Comparison of ENCODE assay signal across 15 cellular contexts in genomic region chr12:122878780-122879612, GRCh38. TPM values are rescaled to one million over a fixed set of nuclear protein-coding genes. Genes with fewer than 3 reads are reported as not detected.
DNase-seq lines count a peak whose midpoint lies in the region; ATAC-seq and TF ChIP-seq lines count a peak whose summit lies in the region.
"Had no signal": no experiment of that assay in that cellular context is flagged by ENCODE, and none has a peak within 500 bp of the region (broad histone marks: within the 10 kb centered on the region; RNA-seq: fewer than 3 reads in every experiment).

No MANE protein-coding gene starts in this region.

- no peak overlapping the region for H3K27ac Mint-ChIP-seq in activated naive CD4-positive, alpha-beta T cell treated with anti-CD3 and anti-CD28 coated beads, Interleukin-2, amount 50 U/mL, for 24 hours
- H3K27ac Mint-ChIP-seq in activated naive CD4-positive, alpha-beta T cell treated with anti-CD3 and anti-CD28 coated beads for 36 hours = no peak overlapping the region
- no peak overlapping the region for H3K27ac Mint-ChIP-seq in activated naive CD8-positive, alpha-beta T cell treated with anti-CD3 and anti-CD28 coated beads, Interleukin-2, amount 10 ng/mL, durations not matched to agents 7 days and 5 days
- H3K27ac Mint-ChIP-seq in naive thymus-derived CD4-positive, alpha-beta T cell = peak overlapping the region in 8 of 9 donors; percentile 29 to 92 (median 72)

- no peak for TF ChIP-seq CTCF in upper lobe of left lung (IDR thresholded peaks at IDR 0.05)

- H3K27me3 ChIP-seq in naive thymus-derived CD4-positive, alpha-beta T cell (ENCODE audit: control insufficient read depth in 2 of 2, insufficient read depth in 2 of 2, low read length in 2 of 2) = no peaks in the 10 kb centered on the region
- no peaks in the 10 kb centered on the region for H3K27me3 ChIP-seq in upper lobe of left lung
- no peaks in the 10 kb centered on the region for H3K27me3 ChIP-seq in effector memory CD4-positive, alpha-beta T cell (replicated peaks; ENCODE audit: control insufficient read depth, insufficient read depth, low read length, poor library complexity, severe bottlenecking)
- H3K27me3 ChIP-seq: gastroesophageal sphincter had no signal

- no peak overlapping the region for H3K27ac ChIP-seq in naive thymus-derived CD4-positive, alpha-beta T cell (ENCODE audit: low read depth, low read length)
- peak overlapping the region in 3 of 4 donors; percentile 12 to 75 (median 54) for H3K27ac ChIP-seq in upper lobe of left lung
- no peak overlapping the region for H3K27ac ChIP-seq in effector memory CD4-positive, alpha-beta T cell (ENCODE audit: insufficient read depth, low read length, poor library complexity, severe bottlenecking)

- peak; percentile 9 for ATAC-seq in activated naive CD8-positive, alpha-beta T cell treated with anti-CD3 and anti-CD28 coated beads, Interleukin-2, amount 10 ng/mL, durations not matched to agents 7 days and 5 days (ENCODE audit: low read depth)
- ATAC-seq in naive thymus-derived CD4-positive, alpha-beta T cell = no peak
- no peak for ATAC-seq in upper lobe of left lung (ENCODE audit: low FRiP score in 2 of 2)

- H3K4me1 Mint-ChIP-seq in activated naive CD4-positive, alpha-beta T cell treated with anti-CD3 and anti-CD28 coated beads, Interleukin-2, amount 50 U/mL, for 24 hours = peaks cover 95% of the 10 kb centered on the region
- H3K4me1 Mint-ChIP-seq in activated naive CD4-positive, alpha-beta T cell treated with anti-CD3 and anti-CD28 coated beads for 36 hours (ENCODE audit: low read depth) = peaks cover 81% of the 10 kb centered on the region
- H3K4me1 Mint-ChIP-seq in activated naive CD8-positive, alpha-beta T cell treated with anti-CD3 and anti-CD28 coated beads, Interleukin-2, amount 10 ng/mL, durations not matched to agents 7 days and 5 days = peaks cover 72% of the 10 kb centered on the region
- H3K4me1 Mint-ChIP-seq in naive thymus-derived CD4-positive, alpha-beta T cell = peaks cover 70 to 97% (median 93%) of the 10 kb centered on the region in 7 donors

- H3K4me1 ChIP-seq in naive thymus-derived CD4-positive, alpha-beta T cell (ENCODE audit: control insufficient read depth in 2 of 2, insufficient read depth in 2 of 2, low read length in 2 of 2) = peaks cover 42 to 58% of the 10 kb centered on the region in 2 donors
- peaks cover 61 to 92% (median 72%) of the 10 kb centered on the region in 4 donors for H3K4me1 ChIP-seq in upper lobe of left lung
- peaks cover 19% of the 10 kb centered on the region for H3K4me1 ChIP-seq in effector memory CD4-positive, alpha-beta T cell (ENCODE audit: control insufficient read depth, insufficient read depth, low read length, poor library complexity, severe bottlenecking)

- POLR2A ChIA-PET in activated naive CD8-positive, alpha-beta T cell treated with anti-CD3 and anti-CD28 coated beads, Interleukin-2, amount 10 ng/mL, durations not matched to agents 7 days and 5 days (lab: Charles Lee) = interaction anchor here (1.2 to 2.5 kb wide), 2 partner anchors 7 to 68 kb away, joined by 3 to 9 read pairs; no protein-coding TSS in a partner anchor
- POLR2A ChIA-PET in naive thymus-derived CD4-positive, alpha-beta T cell (lab: Charles Lee) = interaction anchor here (0.6 to 5.7 kb wide), 5 partner anchors 10 to 76 kb away, joined by 3 to 66 read pairs (median 3); partner anchors contain the start of gene VPS37B

- no peak for TF ChIP-seq EP300 in upper lobe of left lung (IDR thresholded peaks at IDR 0.05)

- CTCF ChIA-PET in activated naive CD4-positive, alpha-beta T cell treated with anti-CD3 and anti-CD28 coated beads for 36 hours (lab: Charles Lee) = interaction anchor here (1.1 to 5.6 kb wide), 4 partner anchors 13 to 75 kb away, joined by 3 to 54 read pairs (median 8); no protein-coding TSS in a partner anchor
- CTCF ChIA-PET in naive thymus-derived CD4-positive, alpha-beta T cell (lab: Charles Lee) = interaction anchor here (1.1 to 2.6 kb wide), 4 partner anchors 10 to 74 kb away, joined by 5 to 11 read pairs (median 8); no protein-coding TSS in a partner anchor

- peaks cover 0 to 4% (median 0%) of the 10 kb centered on the region in 3 experiments for H3K36me3 ChIP-seq in naive thymus-derived CD4-positive, alpha-beta T cell (ENCODE audit: control insufficient read depth in 2 of 3, insufficient read depth in 3 of 3, low read length in 3 of 3)
- H3K36me3 ChIP-seq in upper lobe of left lung = peaks cover 0 to 3% (median 0%) of the 10 kb centered on the region in 4 donors
- H3K36me3 ChIP-seq in effector memory CD4-positive, alpha-beta T cell (ENCODE audit: control insufficient read depth, insufficient read depth, low read length) = no peaks in the 10 kb centered on the region
- H3K36me3 ChIP-seq: gastroesophageal sphincter, thoracic aorta had no signal

- H3K27me3 Mint-ChIP-seq in activated naive CD4-positive, alpha-beta T cell treated with anti-CD3 and anti-CD28 coated beads, Interleukin-2, amount 50 U/mL, for 24 hours = no peaks in the 10 kb centered on the region
- peaks cover 44% of the 10 kb centered on the region for H3K27me3 Mint-ChIP-seq in activated naive CD4-positive, alpha-beta T cell treated with anti-CD3 and anti-CD28 coated beads for 36 hours (ENCODE audit: low read depth)
- no peaks in the 10 kb centered on the region for H3K27me3 Mint-ChIP-seq in activated naive CD8-positive, alpha-beta T cell treated with anti-CD3 and anti-CD28 coated beads, Interleukin-2, amount 10 ng/mL, durations not matched to agents 7 days and 5 days
- H3K27me3 Mint-ChIP-seq in naive thymus-derived CD4-positive, alpha-beta T cell = peaks cover 0 to 26% (median 0%) of the 10 kb centered on the region in 5 donors

- H3K4me3 ChIP-seq in naive thymus-derived CD4-positive, alpha-beta T cell (ENCODE audit: low read length) = no peak overlapping the region
- H3K4me3 ChIP-seq in upper lobe of left lung = no peak overlapping the region
- no peak overlapping the region for H3K4me3 ChIP-seq in effector memory CD4-positive, alpha-beta T cell (ENCODE audit: insufficient read depth, low read depth, low read length, poor library complexity, severe bottlenecking)
- H3K4me3 ChIP-seq: gastroesophageal sphincter, thoracic aorta had no signal

- peaks cover 3% of the 10 kb centered on the region for H3K36me3 Mint-ChIP-seq in activated naive CD4-positive, alpha-beta T cell treated with anti-CD3 and anti-CD28 coated beads, Interleukin-2, amount 50 U/mL, for 24 hours
- H3K36me3 Mint-ChIP-seq in activated naive CD4-positive, alpha-beta T cell treated with anti-CD3 and anti-CD28 coated beads for 36 hours (ENCODE audit: low read depth) = peaks cover 20% of the 10 kb centered on the region
- H3K36me3 Mint-ChIP-seq in activated naive CD8-positive, alpha-beta T cell treated with anti-CD3 and anti-CD28 coated beads, Interleukin-2, amount 10 ng/mL, durations not matched to agents 7 days and 5 days = peaks cover 23% of the 10 kb centered on the region
- peaks cover 0 to 28% (median 0%) of the 10 kb centered on the region in 5 donors for H3K36me3 Mint-ChIP-seq in naive thymus-derived CD4-positive, alpha-beta T cell

- 80 to 82% methylated on average over 13 to 17 of the region's 17 CpGs for WGBS in upper lobe of left lung, 2 donors

- no peak for DNase-seq in activated naive CD4-positive, alpha-beta T cell treated with anti-CD3 and anti-CD28 coated beads for 36 hours
- no peak for DNase-seq in activated naive CD8-positive, alpha-beta T cell treated with anti-CD3 and anti-CD28 coated beads, Interleukin-2, amount 10 ng/mL, durations not matched to agents 7 days and 5 days
- DNase-seq in naive thymus-derived CD4-positive, alpha-beta T cell = no peak
- DNase-seq in upper lobe of left lung (peak; percentile 23 to 40), posterior vena cava (ENCODE audit: low spot score) (no peak), medulla oblongata (ENCODE audit: extremely low spot score) (no peak)
- DNase-seq in effector memory CD4-positive, alpha-beta T cell = no peak
- DNase-seq: ACHN; activated CD4-positive, CD25-positive, alpha-beta regulatory T cell; DMS53; NCI-H2171; SK-N-SH had no signal

- TF ChIP-seq POLR2A in upper lobe of left lung (IDR thresholded peaks at IDR 0.05) = no peak

- no peaks in the 10 kb centered on the region for H3K9me3 Mint-ChIP-seq in activated naive CD4-positive, alpha-beta T cell treated with anti-CD3 and anti-CD28 coated beads, Interleukin-2, amount 50 U/mL, for 24 hours
- peaks cover 5% of the 10 kb centered on the region for H3K9me3 Mint-ChIP-seq in activated naive CD4-positive, alpha-beta T cell treated with anti-CD3 and anti-CD28 coated beads for 36 hours
- H3K9me3 Mint-ChIP-seq in activated naive CD8-positive, alpha-beta T cell treated with anti-CD3 and anti-CD28 coated beads, Interleukin-2, amount 10 ng/mL, durations not matched to agents 7 days and 5 days = no peaks in the 10 kb centered on the region
- H3K9me3 Mint-ChIP-seq in naive thymus-derived CD4-positive, alpha-beta T cell = peaks cover 0 to 3% (median 0%) of the 10 kb centered on the region in 11 donors

- intact Hi-C loops in activated naive CD4-positive, alpha-beta T cell treated with anti-CD3 and anti-CD28 coated beads for 36 hours (cut with micrococcal nuclease) = loop anchor here (10.0 kb wide), 1 partner anchor 486 kb away; the partner anchor contains the start of gene SBNO1
- intact Hi-C loops in naive thymus-derived CD4-positive, alpha-beta T cell (cut with micrococcal nuclease) = no loop called here
- intact Hi-C loops in posterior vena cava (cut with DNase I) = no loop called here

- H3K4me3 Mint-ChIP-seq in activated naive CD4-positive, alpha-beta T cell treated with anti-CD3 and anti-CD28 coated beads, Interleukin-2, amount 50 U/mL, for 24 hours = peak overlapping the region; percentile 47
- H3K4me3 Mint-ChIP-seq in activated naive CD4-positive, alpha-beta T cell treated with anti-CD3 and anti-CD28 coated beads for 36 hours = no peak overlapping the region
- peak overlapping the region; percentile 28 for H3K4me3 Mint-ChIP-seq in activated naive CD8-positive, alpha-beta T cell treated with anti-CD3 and anti-CD28 coated beads, Interleukin-2, amount 10 ng/mL, durations not matched to agents 7 days and 5 days
- H3K4me3 Mint-ChIP-seq in naive thymus-derived CD4-positive, alpha-beta T cell = peak overlapping the region in 7 of 10 donors; percentile 6 to 54 (median 51)

- H3K9me3 ChIP-seq in naive thymus-derived CD4-positive, alpha-beta T cell (ENCODE audit: control insufficient read depth in 2 of 3, low read length in 3 of 3) = no peaks in the 10 kb centered on the region
- no peaks in the 10 kb centered on the region for H3K9me3 ChIP-seq in upper lobe of left lung
- no peaks in the 10 kb centered on the region for H3K9me3 ChIP-seq in effector memory CD4-positive, alpha-beta T cell (ENCODE audit: control insufficient read depth, low read length)
- H3K9me3 ChIP-seq: gastroesophageal sphincter, SK-N-SH, thoracic aorta had no signal

RNA-seq across cellular contexts. Expression of gene VPS37B, which starts 16.9 kb away (rescaled TPM):
- total RNA-seq in activated naive CD4-positive, alpha-beta T cell treated with anti-CD3 and anti-CD28 coated beads for 36 hours = 10 to 100 TPM; 15.6 TPM
- total RNA-seq in activated naive CD8-positive, alpha-beta T cell treated with anti-CD3 and anti-CD28 coated beads, Interleukin-2, amount 10 ng/mL, durations not matched to agents 7 days and 5 days = 10 to 100 TPM; 33.4 to 36.8 TPM
- 100 to 1,000 TPM in 1 of 5 experiments, 10 to 100 TPM in 4; 25.3 to 101 (median 30.1) TPM for total RNA-seq in naive thymus-derived CD4-positive, alpha-beta T cell
- 10 to 100 TPM; 16.5 to 16.9 TPM for polyA plus RNA-seq in naive thymus-derived CD4-positive, alpha-beta T cell
- total RNA-seq in upper lobe of left lung = 10 to 100 TPM; 41.2 to 93.2 (median 64.0) TPM
- 10 to 100 TPM; 18.3 to 22.3 TPM for total RNA-seq in posterior vena cava

RNA-seq across cellular contexts. Expression of gene HIP1R, which starts 43.7 kb away (rescaled TPM):
- 10 to 100 TPM; 18.5 to 21.2 TPM for total RNA-seq in activated naive CD4-positive, alpha-beta T cell treated with anti-CD3 and anti-CD28 coated beads for 36 hours
- 10 to 100 TPM; 54.7 to 57.8 TPM for total RNA-seq in activated naive CD8-positive, alpha-beta T cell treated with anti-CD3 and anti-CD28 coated beads, Interleukin-2, amount 10 ng/mL, durations not matched to agents 7 days and 5 days
- 100 to 1,000 TPM in 3 of 5 experiments, 10 to 100 TPM in 2; 25.8 to 162 (median 111) TPM for total RNA-seq in naive thymus-derived CD4-positive, alpha-beta T cell
- 10 to 100 TPM in 1 of 2 donors, 1 to 10 TPM in 1; 7.0 to 25.3 TPM for polyA plus RNA-seq in naive thymus-derived CD4-positive, alpha-beta T cell
- total RNA-seq in upper lobe of left lung (100 to 1,000 TPM in 1 of 6 donors, 10 to 100 TPM in 5; 34.2 to 137 (median 46.9) TPM), posterior vena cava (10 to 100 TPM; 12.8 to 19.3 TPM)

Comparison
In these comparisons a context has a peak if more than half of its experiments do, and no peak if none do; other contexts are left out.
1. H3K27ac Mint-ChIP-seq: peak in naive thymus-derived CD4-positive, alpha-beta T cell (8 of 9); none in activated naive CD4-positive, alpha-beta T cell treated with anti-CD3 and anti-CD28 coated beads, Interleukin-2, amount 50 U/mL, for 24 hours (single experiment), activated naive CD4-positive, alpha-beta T cell treated with anti-CD3 and anti-CD28 coated beads for 36 hours (single experiment) and activated naive CD8-positive, alpha-beta T cell treated with anti-CD3 and anti-CD28 coated beads, Interleukin-2, amount 10 ng/mL, durations not matched to agents 7 days and 5 days (single experiment).
2. DNase-seq: peak in upper lobe of left lung (2 of 2); none in activated naive CD4-positive, alpha-beta T cell treated with anti-CD3 and anti-CD28 coated beads for 36 hours (single experiment), activated naive CD8-positive, alpha-beta T cell treated with anti-CD3 and anti-CD28 coated beads, Interleukin-2, amount 10 ng/mL, durations not matched to agents 7 days and 5 days (single experiment), naive thymus-derived CD4-positive, alpha-beta T cell (0 of 9), effector memory CD4-positive, alpha-beta T cell (0 of 3), posterior vena cava (single experiment) and medulla oblongata (single experiment).
3. H3K27ac ChIP-seq: peak in upper lobe of left lung (3 of 4); none in naive thymus-derived CD4-positive, alpha-beta T cell (single experiment) and effector memory CD4-positive, alpha-beta T cell (single experiment).